1 cellular context compared by ENCODE assay signal in the genomic region with DNA sequence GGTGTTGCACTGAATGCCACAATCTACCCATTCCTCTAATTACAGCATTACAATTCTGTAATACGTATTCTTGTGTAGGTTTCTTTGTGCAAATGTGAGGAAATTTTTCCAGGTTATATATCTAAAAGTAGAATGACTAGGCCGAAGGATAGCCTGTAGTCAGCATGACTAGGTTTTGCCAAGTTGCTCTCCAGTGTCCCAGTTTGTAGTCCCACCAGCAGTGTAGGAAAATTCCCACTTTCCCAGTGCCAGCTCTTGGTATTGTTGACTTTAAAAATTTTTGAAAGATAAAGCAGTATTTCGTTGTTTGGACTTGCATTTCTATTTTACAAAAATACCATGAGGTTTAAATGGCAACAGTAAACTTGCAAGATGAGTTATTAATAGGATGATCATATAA.
TF ChIP-seq lines count a peak whose summit lies in the region.

No MANE protein-coding gene starts in this region.

TF ChIP-seq in SK-N-SH, 30 proteins besides CTCF, POLR2A, EP300 and RAD21 (continued from another document):
- TF ChIP-seq EZH2phosphoT487 (IDR thresholded peaks at IDR 0.05; ENCODE audit: borderline replicate concordance, low read depth): no peak
- TF ChIP-seq POLR2AphosphoS5 (IDR thresholded peaks at IDR 0.05; ENCODE audit: low read depth, low read length): no peak
- no peak for TF ChIP-seq GABPA (IDR thresholded peaks at IDR 0.05; ENCODE audit: low read depth)
- TF ChIP-seq, protein P1, sequence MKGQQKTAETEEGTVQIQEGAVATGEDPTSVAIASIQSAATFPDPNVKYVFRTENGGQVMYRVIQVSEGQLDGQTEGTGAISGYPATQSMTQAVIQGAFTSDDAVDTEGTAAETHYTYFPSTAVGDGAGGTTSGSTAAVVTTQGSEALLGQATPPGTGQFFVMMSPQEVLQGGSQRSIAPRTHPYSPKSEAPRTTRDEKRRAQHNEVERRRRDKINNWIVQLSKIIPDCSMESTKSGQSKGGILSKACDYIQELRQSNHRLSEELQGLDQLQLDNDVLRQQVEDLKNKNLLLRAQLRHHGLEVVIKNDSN (IDR thresholded peaks at IDR 0.05; ENCODE audit: borderline replicate concordance, low read depth): no peak
- TF ChIP-seq MEF2A (IDR thresholded peaks at IDR 0.05; ENCODE audit: borderline replicate concordance, low read depth): no peak
- no peak for TF ChIP-seq FOXM1 (IDR thresholded peaks at IDR 0.05; ENCODE audit: low read depth)
- no peak for TF ChIP-seq YY1 (IDR thresholded peaks at IDR 0.05; ENCODE audit: low read depth)
- no peak for TF ChIP-seq RFX5 (IDR thresholded peaks at IDR 0.05; ENCODE audit: low read length)
- no peak for TF ChIP-seq ELF1 (IDR thresholded peaks at IDR 0.05)
- no peak for TF ChIP-seq TAF1 (IDR thresholded peaks at IDR 0.05; ENCODE audit: borderline replicate concordance, low read depth, low read length)
- no peak for TF ChIP-seq USF2 (IDR thresholded peaks at IDR 0.05; ENCODE audit: borderline replicate concordance, low read depth, low read length)
- TF ChIP-seq JUND (IDR thresholded peaks at IDR 0.05): no peak
- TF ChIP-seq FOXJ3 (CRISPR knock-in tag; IDR thresholded peaks at IDR 0.05): no peak
- TF ChIP-seq ZBTB33 (IDR thresholded peaks at IDR 0.05; ENCODE audit: borderline replicate concordance, low read depth): no peak
- TF ChIP-seq RCOR1 (IDR thresholded peaks at IDR 0.05; ENCODE audit: low read length): no peak
- no peak for TF ChIP-seq TEAD4 (IDR thresholded peaks at IDR 0.05; ENCODE audit: borderline replicate concordance, insufficient read depth)
- TF ChIP-seq, protein P2, sequence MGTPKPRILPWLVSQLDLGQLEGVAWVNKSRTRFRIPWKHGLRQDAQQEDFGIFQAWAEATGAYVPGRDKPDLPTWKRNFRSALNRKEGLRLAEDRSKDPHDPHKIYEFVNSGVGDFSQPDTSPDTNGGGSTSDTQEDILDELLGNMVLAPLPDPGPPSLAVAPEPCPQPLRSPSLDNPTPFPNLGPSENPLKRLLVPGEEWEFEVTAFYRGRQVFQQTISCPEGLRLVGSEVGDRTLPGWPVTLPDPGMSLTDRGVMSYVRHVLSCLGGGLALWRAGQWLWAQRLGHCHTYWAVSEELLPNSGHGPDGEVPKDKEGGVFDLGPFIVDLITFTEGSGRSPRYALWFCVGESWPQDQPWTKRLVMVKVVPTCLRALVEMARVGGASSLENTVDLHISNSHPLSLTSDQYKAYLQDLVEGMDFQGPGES (IDR thresholded peaks at IDR 0.05; ENCODE audit: low read depth, low read length): no peak
- no peak for TF ChIP-seq SIN3A (IDR thresholded peaks at IDR 0.05; ENCODE audit: borderline replicate concordance, low read depth, low read length)
- no peak for TF ChIP-seq REST (IDR thresholded peaks at IDR 0.05; ENCODE audit: low read depth, low read length)
